In genomic region chr12:61956545-61956944, GRCh38 we compare ENCODE assay signal across 26 cellular contexts.
"Had no signal": no experiment of that assay in that cellular context is flagged by ENCODE, and none has a peak within 500 bp of the region (broad histone marks: within the 10 kb centered on the region; RNA-seq: fewer than 3 reads in every experiment).

No MANE protein-coding gene starts in this region.

- H3K9ac ChIP-seq: SK-N-SH had no signal

- H3K9me3 ChIP-seq: body of pancreas, SJSA1, SK-N-SH had no signal

- H3K27ac ChIP-seq: body of pancreas, SJSA1 had no signal

- H3K27me3 ChIP-seq: body of pancreas, SJSA1 had no signal

- H3K9me2 ChIP-seq: SK-N-SH had no signal

- DNase-seq: activated CD4-positive, alpha-beta T cell treated with anti-CD3 and anti-CD28 coated beads, Interleukin-2, amount 10 ng/mL, durations not matched to agents 24 days and 14 days; activated CD4-positive, alpha-beta T cell treated with anti-CD3 and anti-CD28 coated beads, Interleukin-2, amount 50 U/mL, for 4 hours; activated CD8-positive, alpha-beta T cell treated with anti-CD3 and anti-CD28 coated beads for 36 hours; activated effector memory CD4-positive, alpha-beta T cell treated with anti-CD3 and anti-CD28 coated beads, Interleukin-2, amount 50 U/mL, for 16 hours; activated naive CD4-positive, alpha-beta T cell; activated naive CD4-positive, alpha-beta T cell treated with anti-CD3 and anti-CD28 coated beads, Interleukin-2, amount 50 U/mL, for 16 hours; activated naive CD8-positive, alpha-beta T cell treated with anti-CD3 and anti-CD28 coated beads for 36 hours; activated T-cell treated with anti-CD3 and anti-CD28 coated beads, Interleukin-2, amount 50 U/mL, for 1 hour; activated T-cell treated with anti-CD3 and anti-CD28 coated beads, Interleukin-2, amount 50 U/mL, for 72 hours; amygdala; body of pancreas; caudate nucleus; cerebellar nuclear complex; NCI-H1105; NCI-H1417 treated with DMSO at 0.1 percent for 48 hours; NCI-H1930; NCI-H2081 treated with DMSO at 0.1 percent for 48 hours; NCI-H226; NCI-H446 treated with DMSO at 0.1 percent for 48 hours; NCI-H69; NCI-H82; SHP77 treated with DMSO at 0.1 percent for 48 hours; SK-N-SH had no signal

- H3K4me1 ChIP-seq: body of pancreas, SJSA1 had no signal

- H3K4me2 ChIP-seq: SK-N-SH had no signal

- ATAC-seq: activated CD8-positive, alpha-beta T cell treated with anti-CD3 and anti-CD28 coated beads for 36 hours; activated T-cell treated with anti-CD3 and anti-CD28 coated beads, Interleukin-2, amount 50 U/mL, for 72 hours; activated T-helper 17 cell treated with anti-CD3 and anti-CD28 coated beads, Interleukin-2, amount 50 U/mL, for 72 hours; body of pancreas; Panc1 had no signal

- H3K36me3 ChIP-seq: SJSA1 had no signal

- H3K4me3 ChIP-seq: body of pancreas, SJSA1 had no signal
